ENCODE assay signal across 22 cellular contexts in genomic region chr6:163308629-163309276, GRCh38.
"Had no signal": no experiment of that assay in that cellular context is flagged by ENCODE, and none has a peak within 500 bp of the region (broad histone marks: within the 10 kb centered on the region; RNA-seq: fewer than 3 reads in every experiment).

No MANE protein-coding gene starts in this region.

- H3K4me1 ChIP-seq: left lung had no signal

- FAIRE-seq: kidney, TTC549, urothelium cell line had no signal

- H3K4me3 ChIP-seq: left lung, tibial nerve had no signal

- H3K4me1 Mint-ChIP-seq: activated CD4-positive, alpha-beta memory T cell treated with anti-CD3 and anti-CD28 coated beads, Interleukin-2, amount 10 ng/mL, durations not matched to agents 7 days and 5 days; activated CD8-positive, alpha-beta memory T cell treated with anti-CD3 and anti-CD28 coated beads, Interleukin-2, amount 10 ng/mL, durations not matched to agents 7 days and 5 days; activated naive CD8-positive, alpha-beta T cell treated with anti-CD3 and anti-CD28 coated beads, Interleukin-2, amount 10 ng/mL, durations not matched to agents 7 days and 5 days; activated T-helper 17 cell treated with anti-CD3 and anti-CD28 coated beads, Interleukin-2, amount 50 U/mL, for 72 hours had no signal

- H3K27ac Mint-ChIP-seq: activated CD4-positive, alpha-beta memory T cell treated with anti-CD3 and anti-CD28 coated beads, Interleukin-2, amount 10 ng/mL, durations not matched to agents 7 days and 5 days; activated CD8-positive, alpha-beta memory T cell treated with anti-CD3 and anti-CD28 coated beads, Interleukin-2, amount 10 ng/mL, durations not matched to agents 7 days and 5 days; activated naive CD8-positive, alpha-beta T cell treated with anti-CD3 and anti-CD28 coated beads, Interleukin-2, amount 10 ng/mL, durations not matched to agents 7 days and 5 days; activated T-helper 17 cell treated with anti-CD3 and anti-CD28 coated beads, Interleukin-2, amount 50 U/mL, for 72 hours; dendritic cell treated with granulocyte-macrophage colony-stimulating factor and Interleukin-4, amounts not matched to agents 40 ng/mL and 50 ng/mL, for 4 days; nephron progenitor cell; T-helper 2 cell treated with Interferon-gamma antibody and Interleukin-4, amounts not matched to agents 5 μg/mL and 100 μg/mL, for 36 hours had no signal

- DNase-seq: activated CD4-positive, alpha-beta memory T cell treated with anti-CD3 and anti-CD28 coated beads, Interleukin-2, amount 10 ng/mL, durations not matched to agents 7 days and 5 days; activated CD4-positive, alpha-beta T cell treated with anti-CD3 and anti-CD28 coated beads for 4 hours; activated CD8-positive, alpha-beta memory T cell treated with anti-CD3 and anti-CD28 coated beads, Interleukin-2, amount 10 ng/mL, durations not matched to agents 7 days and 5 days; activated naive CD4-positive, alpha-beta T cell treated with Interleukin-2 at 50 U/mL for 16 hours; activated naive CD8-positive, alpha-beta T cell treated with anti-CD3 and anti-CD28 coated beads, Interleukin-2, amount 10 ng/mL, durations not matched to agents 7 days and 5 days; anterior cingulate cortex; effector memory CD4-positive, alpha-beta T cell; hypothalamus; kidney; nephron progenitor cell; occipital lobe; retina; stimulated activated CD4-positive, alpha-beta T cell treated with anti-CD3 and anti-CD28 coated beads, Interleukin-12 subunit alpha, Interleukin-12 subunit beta, amount 100 ng/mL, for 4 hours; stimulated activated CD4-positive, alpha-beta T cell treated with anti-CD3 and anti-CD28 coated beads, Interleukin-1b, Interleukin-23, amount 100 ng/mL, for 48 hours; stimulated activated naive CD4-positive, alpha-beta T cell treated with Interleukin-2 at 50 U/mL for 16 hours had no signal

- H3K36me3 ChIP-seq: left lung, tibial nerve had no signal

- ATAC-seq: activated CD8-positive, alpha-beta memory T cell treated with anti-CD3 and anti-CD28 coated beads, Interleukin-2, amount 10 ng/mL, durations not matched to agents 7 days and 5 days; activated T-helper 17 cell treated with anti-CD3 and anti-CD28 coated beads, Interleukin-2, amount 50 U/mL, for 72 hours had no signal

- H3K36me3 Mint-ChIP-seq: activated CD8-positive, alpha-beta memory T cell treated with anti-CD3 and anti-CD28 coated beads, Interleukin-2, amount 10 ng/mL, durations not matched to agents 7 days and 5 days; activated naive CD8-positive, alpha-beta T cell treated with anti-CD3 and anti-CD28 coated beads, Interleukin-2, amount 10 ng/mL, durations not matched to agents 7 days and 5 days had no signal

- H3K9me3 Mint-ChIP-seq: activated CD4-positive, alpha-beta memory T cell treated with anti-CD3 and anti-CD28 coated beads, Interleukin-2, amount 10 ng/mL, durations not matched to agents 7 days and 5 days; activated naive CD8-positive, alpha-beta T cell treated with anti-CD3 and anti-CD28 coated beads, Interleukin-2, amount 10 ng/mL, durations not matched to agents 7 days and 5 days; activated T-helper 17 cell treated with anti-CD3 and anti-CD28 coated beads, Interleukin-2, amount 50 U/mL, for 72 hours; dendritic cell treated with granulocyte-macrophage colony-stimulating factor and Interleukin-4, amounts not matched to agents 40 ng/mL and 50 ng/mL, for 4 days; nephron progenitor cell; T-helper 2 cell treated with Interferon-gamma antibody and Interleukin-4, amounts not matched to agents 5 μg/mL and 100 μg/mL, for 36 hours had no signal

- H3K27ac ChIP-seq: left lung had no signal

- H3K9me3 ChIP-seq: left lung, tibial nerve had no signal

- H3K4me3 Mint-ChIP-seq: activated CD4-positive, alpha-beta memory T cell treated with anti-CD3 and anti-CD28 coated beads, Interleukin-2, amount 10 ng/mL, durations not matched to agents 7 days and 5 days; activated CD8-positive, alpha-beta memory T cell treated with anti-CD3 and anti-CD28 coated beads, Interleukin-2, amount 10 ng/mL, durations not matched to agents 7 days and 5 days; activated naive CD8-positive, alpha-beta T cell treated with anti-CD3 and anti-CD28 coated beads, Interleukin-2, amount 10 ng/mL, durations not matched to agents 7 days and 5 days; activated T-helper 17 cell treated with anti-CD3 and anti-CD28 coated beads, Interleukin-2, amount 50 U/mL, for 72 hours; dendritic cell treated with granulocyte-macrophage colony-stimulating factor and Interleukin-4, amounts not matched to agents 40 ng/mL and 50 ng/mL, for 4 days; nephron progenitor cell; T-helper 2 cell treated with Interferon-gamma antibody and Interleukin-4, amounts not matched to agents 5 μg/mL and 100 μg/mL, for 36 hours had no signal

- H3K27me3 ChIP-seq: tibial nerve had no signal
